In the genomic region with DNA sequence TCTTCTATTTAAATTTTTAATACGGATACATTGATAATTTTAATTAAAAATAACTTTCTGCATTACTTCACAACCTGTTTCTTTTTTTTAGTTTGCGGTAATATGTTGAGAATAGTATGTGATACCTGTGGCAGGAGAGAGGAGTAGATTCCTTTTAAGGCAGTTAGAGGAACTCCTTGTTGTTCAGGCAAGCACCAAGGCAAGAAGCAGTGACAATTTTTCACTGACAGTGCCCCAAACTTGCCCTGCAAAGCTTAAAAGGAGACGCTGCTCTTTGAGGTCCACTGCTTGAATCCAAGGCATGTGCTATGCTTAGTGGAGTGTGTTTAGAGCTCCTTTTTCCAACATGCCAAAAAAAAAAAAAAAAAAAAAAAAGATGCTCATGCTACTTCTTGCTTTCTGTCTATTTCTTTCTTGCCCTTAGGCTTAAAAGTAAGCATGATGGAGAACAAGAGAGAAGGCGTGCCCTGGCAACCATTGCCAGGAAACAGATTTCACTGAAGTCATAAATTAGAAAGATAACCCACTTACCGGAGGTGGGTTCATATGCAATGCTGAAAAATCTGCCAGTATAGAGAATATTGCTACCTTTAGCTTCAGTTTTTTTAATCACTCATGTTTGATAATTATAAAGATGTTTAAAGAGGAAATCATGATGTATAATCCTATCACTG, we compare ENCODE assay signal across 16 cellular contexts.
DNase-seq lines count a peak whose midpoint lies in the region; ATAC-seq lines count a peak whose summit lies in the region.
"Had no signal": no experiment of that assay in that cellular context is flagged by ENCODE, and none has a peak within 500 bp of the region (broad histone marks: within the 10 kb centered on the region; RNA-seq: fewer than 3 reads in every experiment).

No MANE protein-coding gene starts in this region.

- no peaks in the 10 kb centered on the region for H3K9me3 ChIP-seq in SK-N-MC (ENCODE audit: low read depth, low read length)
- H3K9me3 ChIP-seq: pancreas had no signal

- DNase-seq in activated gamma-delta T cell treated with Interleukin-2 at 50 U/mL for 16 hours (peak; percentile 15), activated gamma-delta T cell (lab: John Stamatoyannopoulos, UW) (no peak), SK-N-MC (ENCODE audit: low read depth, low spot score) (peak; percentile 52), D341Med (ENCODE audit: low spot score) (no peak)
- peak; percentile 16 for DNase-seq in stimulated activated naive CD8-positive, alpha-beta T cell treated with anti-CD3 and anti-CD28 coated beads, Interleukin-15, Interleukin-2, amounts not matched to agents 100 U/mL and 50 U/mL, for 24 hours
- DNase-seq: activated B cell treated with CpG ODN at 0.5 μM for 24 hours, H7, midbrain, NCI-H1092, NCI-H526 treated with DMSO at 0.1 percent for 48 hours, pancreas, SHP77 had no signal

- H3K36me3 Mint-ChIP-seq in activated naive CD4-positive, alpha-beta T cell treated with anti-CD3 and anti-CD28 coated beads, Interleukin-2, amount 50 U/mL, for 24 hours: peaks cover 2% of the 10 kb centered on the region

- peaks cover 64% of the 10 kb centered on the region for H3K4me1 Mint-ChIP-seq in activated naive CD4-positive, alpha-beta T cell treated with anti-CD3 and anti-CD28 coated beads, Interleukin-2, amount 50 U/mL, for 24 hours

- ATAC-seq in stimulated activated naive CD8-positive, alpha-beta T cell treated with anti-CD3 and anti-CD28 coated beads, Interleukin-15, Interleukin-2, amounts not matched to agents 100 U/mL and 50 U/mL, for 24 hours: no peak
- ATAC-seq in HG02623 (IDR thresholded peaks at IDR 0.05; ENCODE audit: unreplicated experiment) (no peak), HG03280 (IDR thresholded peaks at IDR 0.05; ENCODE audit: unreplicated experiment) (no peak)
- ATAC-seq: pancreas had no signal

- H3K27me3 Mint-ChIP-seq in activated naive CD4-positive, alpha-beta T cell treated with anti-CD3 and anti-CD28 coated beads, Interleukin-2, amount 50 U/mL, for 24 hours: no peaks in the 10 kb centered on the region

- peaks cover 9% of the 10 kb centered on the region for H3K9me3 Mint-ChIP-seq in activated naive CD4-positive, alpha-beta T cell treated with anti-CD3 and anti-CD28 coated beads, Interleukin-2, amount 50 U/mL, for 24 hours
- H3K9me3 Mint-ChIP-seq: activated B cell treated with CpG ODN at 0.5 μM for 24 hours had no signal

- no peak overlapping the region for H3K4me3 ChIP-seq in SK-N-MC
- H3K4me3 ChIP-seq: coronary artery, pancreas had no signal

- H3K27ac ChIP-seq in SK-N-MC: peak overlapping the region; percentile 9; the same call in 1 of the 2 replicates
- H3K27ac ChIP-seq: coronary artery, pancreas had no signal

- H3K27ac Mint-ChIP-seq in activated naive CD4-positive, alpha-beta T cell treated with anti-CD3 and anti-CD28 coated beads, Interleukin-2, amount 50 U/mL, for 24 hours: peak overlapping the region; percentile 70
- H3K27ac Mint-ChIP-seq: activated B cell treated with CpG ODN at 0.5 μM for 24 hours had no signal

- no peak overlapping the region for H3K9ac ChIP-seq in SK-N-MC (ENCODE audit: insufficient read length)

- no peaks in the 10 kb centered on the region for H3K36me3 ChIP-seq in SK-N-MC (ENCODE audit: insufficient read depth, low read length)
- H3K36me3 ChIP-seq: pancreas had no signal

- peak overlapping the region; percentile 43 for H3K4me3 Mint-ChIP-seq in activated naive CD4-positive, alpha-beta T cell treated with anti-CD3 and anti-CD28 coated beads, Interleukin-2, amount 50 U/mL, for 24 hours
- H3K4me3 Mint-ChIP-seq: activated B cell treated with CpG ODN at 0.5 μM for 24 hours had no signal

Comparison
In these comparisons a context has a peak if more than half of its experiments do, and no peak if none do; other contexts are left out.
1. DNase-seq: peak in activated gamma-delta T cell treated with Interleukin-2 at 50 U/mL for 16 hours (single experiment), SK-N-MC (single experiment) and stimulated activated naive CD8-positive, alpha-beta T cell treated with anti-CD3 and anti-CD28 coated beads, Interleukin-15, Interleukin-2, amounts not matched to agents 100 U/mL and 50 U/mL, for 24 hours (single experiment); none in activated gamma-delta T cell (single experiment) and D341Med (single experiment).